Comparison of ENCODE assay signal across 1 cellular context in the genomic region with DNA sequence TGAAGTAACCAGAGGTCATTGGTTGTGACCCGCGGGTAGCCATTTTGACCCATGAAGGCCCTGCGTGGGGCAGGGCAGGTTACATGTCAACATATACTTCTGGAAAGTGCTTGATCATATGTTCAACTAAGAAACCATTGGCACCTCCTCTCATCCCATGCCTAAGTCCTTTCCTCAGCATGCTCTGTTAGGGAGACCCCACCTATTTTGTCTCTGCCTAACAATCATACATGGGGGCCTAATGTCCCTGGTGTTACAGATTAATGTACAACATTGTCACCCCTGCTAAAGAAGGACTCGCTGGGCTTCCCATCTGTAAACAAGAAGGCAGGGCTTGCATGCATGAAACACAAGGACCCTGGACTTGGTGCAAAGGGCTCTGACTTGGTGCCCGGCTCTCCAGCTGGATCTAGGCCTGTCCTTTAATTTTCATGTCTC.
A peak's percentile ranks its signal among the peaks of the same experiment; 100 is the strongest.
TF ChIP-seq lines count a peak whose summit lies in the region.

No MANE protein-coding gene starts in this region.

TF ChIP-seq in HepG2, 621 proteins besides CTCF, POLR2A, EP300 and RAD21 (continued from another document and continues in another):
- TF ChIP-seq, protein P1, sequence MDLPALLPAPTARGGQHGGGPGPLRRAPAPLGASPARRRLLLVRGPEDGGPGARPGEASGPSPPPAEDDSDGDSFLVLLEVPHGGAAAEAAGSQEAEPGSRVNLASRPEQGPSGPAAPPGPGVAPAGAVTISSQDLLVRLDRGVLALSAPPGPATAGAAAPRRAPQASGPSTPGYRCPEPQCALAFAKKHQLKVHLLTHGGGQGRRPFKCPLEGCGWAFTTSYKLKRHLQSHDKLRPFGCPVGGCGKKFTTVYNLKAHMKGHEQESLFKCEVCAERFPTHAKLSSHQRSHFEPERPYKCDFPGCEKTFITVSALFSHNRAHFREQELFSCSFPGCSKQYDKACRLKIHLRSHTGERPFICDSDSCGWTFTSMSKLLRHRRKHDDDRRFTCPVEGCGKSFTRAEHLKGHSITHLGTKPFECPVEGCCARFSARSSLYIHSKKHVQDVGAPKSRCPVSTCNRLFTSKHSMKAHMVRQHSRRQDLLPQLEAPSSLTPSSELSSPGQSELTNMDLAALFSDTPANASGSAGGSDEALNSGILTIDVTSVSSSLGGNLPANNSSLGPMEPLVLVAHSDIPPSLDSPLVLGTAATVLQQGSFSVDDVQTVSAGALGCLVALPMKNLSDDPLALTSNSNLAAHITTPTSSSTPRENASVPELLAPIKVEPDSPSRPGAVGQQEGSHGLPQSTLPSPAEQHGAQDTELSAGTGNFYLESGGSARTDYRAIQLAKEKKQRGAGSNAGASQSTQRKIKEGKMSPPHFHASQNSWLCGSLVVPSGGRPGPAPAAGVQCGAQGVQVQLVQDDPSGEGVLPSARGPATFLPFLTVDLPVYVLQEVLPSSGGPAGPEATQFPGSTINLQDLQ (CRISPR knock-in tag; IDR thresholded peaks at IDR 0.05) = no peak
- TF ChIP-seq IKZF4 (CRISPR knock-in tag; IDR thresholded peaks at IDR 0.05; ENCODE audit: borderline replicate concordance, low read depth, not compliant biosample characterization) (no peak), NR2C2 (CRISPR knock-in tag; IDR thresholded peaks at IDR 0.05; ENCODE audit: borderline replicate concordance) (peak; percentile 53; the same call in 1 of the 2 replicates), SMAD1 (CRISPR knock-in tag; IDR thresholded peaks at IDR 0.05; ENCODE audit: borderline replicate concordance, low read depth) (no peak), NFIC (IDR thresholded peaks at IDR 0.05; ENCODE audit: low read length) (peak; percentile 38; the same call in 1 of the 2 replicates), ZNF224 (CRISPR knock-in tag; IDR thresholded peaks at IDR 0.05) (peak; percentile 87; the same call in 1 of the 2 replicates), RFX1 (IDR thresholded peaks at IDR 0.05) (no peak), STAG1 (CRISPR knock-in tag; IDR thresholded peaks at IDR 0.05) (no peak), JDP2 (CRISPR knock-in tag; IDR thresholded peaks at IDR 0.05; ENCODE audit: borderline replicate concordance) (no peak), KAT8 (CRISPR knock-in tag; IDR thresholded peaks at IDR 0.05) (peak; percentile 22; the same call in 1 of the 2 replicates), KDM4B (CRISPR knock-in tag; IDR thresholded peaks at IDR 0.05) (no peak), MED8 (CRISPR knock-in tag; IDR thresholded peaks at IDR 0.05; ENCODE audit: insufficient replicate concordance) (peak; percentile 55), ZNF432 (CRISPR knock-in tag; IDR thresholded peaks at IDR 0.05; ENCODE audit: borderline replicate concordance) (no peak), ATF7 (IDR thresholded peaks at IDR 0.05) (no peak), ATF7 (CRISPR knock-in tag; IDR thresholded peaks at IDR 0.05) (peak; percentile 31; the same call in 1 of the 2 replicates), BHLHE40 (IDR thresholded peaks at IDR 0.05; ENCODE audit: low read length) (0 out of 2 replicates have a peak, but pooled peaks have one; percentile 21), CHD4 (IDR thresholded peaks at IDR 0.05; ENCODE audit: borderline replicate concordance, low read length) (peak; percentile 32; the same call in 1 of the 2 replicates), AGO1 (IDR thresholded peaks at IDR 0.05; ENCODE audit: low read depth, low read length, poor library complexity, severe bottlenecking) (no peak), ZNF761 (CRISPR knock-in tag; conservative IDR thresholded peaks at IDR 0.05) (0 out of 2 replicates have a peak, but pooled peaks have one; percentile 28), ZNF547 (CRISPR knock-in tag; IDR thresholded peaks at IDR 0.05) (peak; percentile 23; the same call in 1 of the 2 replicates), ZNF33B (CRISPR knock-in tag; IDR thresholded peaks at IDR 0.05) (no peak), KDM3A (CRISPR knock-in tag; IDR thresholded peaks at IDR 0.05; ENCODE audit: low read depth) (peak; percentile 46; the same call in 1 of the 2 replicates), ZNF367 (CRISPR knock-in tag; IDR thresholded peaks at IDR 0.05; ENCODE audit: borderline replicate concordance) (no peak), ETV5 (CRISPR knock-in tag; IDR thresholded peaks at IDR 0.05; ENCODE audit: borderline replicate concordance) (no peak; the same call in 1 of the 2 replicates), TSC22D2 (CRISPR knock-in tag; IDR thresholded peaks at IDR 0.05; ENCODE audit: borderline replicate concordance) (0 out of 2 replicates have a peak, but pooled peaks have one; percentile 29), ZBTB21 (CRISPR knock-in tag; IDR thresholded peaks at IDR 0.05) (no peak), NFATC3 (CRISPR knock-in tag; IDR thresholded peaks at IDR 0.05) (no peak), ZBTB7B (CRISPR knock-in tag; IDR thresholded peaks at IDR 0.05) (peak; percentile 89), TBX3 (IDR thresholded peaks at IDR 0.05; ENCODE audit: borderline replicate concordance) (peak; percentile 33; the same call in 1 of the 2 replicates), ARNT (IDR thresholded peaks at IDR 0.05) (no peak), ZNF260 (CRISPR knock-in tag; IDR thresholded peaks at IDR 0.05; ENCODE audit: borderline replicate concordance, low read depth) (no peak), ZFX (CRISPR knock-in tag; IDR thresholded peaks at IDR 0.05; ENCODE audit: low read depth) (peak; percentile 81), SRY (CRISPR knock-in tag; IDR thresholded peaks at IDR 0.05) (no peak), ZNF484 (CRISPR knock-in tag; IDR thresholded peaks at IDR 0.05; ENCODE audit: borderline replicate concordance, low read depth) (no peak), NCOA2 (CRISPR knock-in tag; IDR thresholded peaks at IDR 0.05) (peak; percentile 78; the same call in 1 of the 2 replicates), ZFP37 (CRISPR knock-in tag; IDR thresholded peaks at IDR 0.05; ENCODE audit: borderline replicate concordance) (peak; percentile 58; the same call in 1 of the 2 replicates), ZNF782 (CRISPR knock-in tag; IDR thresholded peaks at IDR 0.05; ENCODE audit: borderline replicate concordance) (no peak; the same call in 1 of the 2 replicates), RXRB (CRISPR knock-in tag; IDR thresholded peaks at IDR 0.05; ENCODE audit: borderline replicate concordance) (peak; percentile 62; the same call in 1 of the 2 replicates), NFIB (CRISPR knock-in tag; IDR thresholded peaks at IDR 0.05; ENCODE audit: borderline replicate concordance) (no peak), RNF2 (conservative IDR thresholded peaks at IDR 0.05; ENCODE audit: low read depth) (no peak)
- TF ChIP-seq, protein P2, sequence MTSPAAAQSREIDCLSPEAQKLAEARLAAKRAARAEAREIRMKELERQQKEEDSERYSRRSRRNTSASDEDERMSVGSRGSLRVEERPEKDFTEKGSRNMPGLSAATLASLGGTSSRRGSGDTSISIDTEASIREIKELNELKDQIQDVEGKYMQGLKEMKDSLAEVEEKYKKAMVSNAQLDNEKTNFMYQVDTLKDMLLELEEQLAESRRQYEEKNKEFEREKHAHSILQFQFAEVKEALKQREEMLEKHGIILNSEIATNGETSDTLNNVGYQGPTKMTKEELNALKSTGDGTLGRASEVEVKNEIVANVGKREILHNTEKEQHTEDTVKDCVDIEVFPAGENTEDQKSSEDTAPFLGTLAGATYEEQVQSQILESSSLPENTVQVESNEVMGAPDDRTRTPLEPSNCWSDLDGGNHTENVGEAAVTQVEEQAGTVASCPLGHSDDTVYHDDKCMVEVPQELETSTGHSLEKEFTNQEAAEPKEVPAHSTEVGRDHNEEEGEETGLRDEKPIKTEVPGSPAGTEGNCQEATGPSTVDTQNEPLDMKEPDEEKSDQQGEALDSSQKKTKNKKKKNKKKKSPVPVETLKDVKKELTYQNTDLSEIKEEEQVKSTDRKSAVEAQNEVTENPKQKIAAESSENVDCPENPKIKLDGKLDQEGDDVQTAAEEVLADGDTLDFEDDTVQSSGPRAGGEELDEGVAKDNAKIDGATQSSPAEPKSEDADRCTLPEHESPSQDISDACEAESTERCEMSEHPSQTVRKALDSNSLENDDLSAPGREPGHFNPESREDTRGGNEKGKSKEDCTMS (CRISPR knock-in tag; conservative IDR thresholded peaks at IDR 0.05) = no peak
- TF ChIP-seq, protein P3, sequence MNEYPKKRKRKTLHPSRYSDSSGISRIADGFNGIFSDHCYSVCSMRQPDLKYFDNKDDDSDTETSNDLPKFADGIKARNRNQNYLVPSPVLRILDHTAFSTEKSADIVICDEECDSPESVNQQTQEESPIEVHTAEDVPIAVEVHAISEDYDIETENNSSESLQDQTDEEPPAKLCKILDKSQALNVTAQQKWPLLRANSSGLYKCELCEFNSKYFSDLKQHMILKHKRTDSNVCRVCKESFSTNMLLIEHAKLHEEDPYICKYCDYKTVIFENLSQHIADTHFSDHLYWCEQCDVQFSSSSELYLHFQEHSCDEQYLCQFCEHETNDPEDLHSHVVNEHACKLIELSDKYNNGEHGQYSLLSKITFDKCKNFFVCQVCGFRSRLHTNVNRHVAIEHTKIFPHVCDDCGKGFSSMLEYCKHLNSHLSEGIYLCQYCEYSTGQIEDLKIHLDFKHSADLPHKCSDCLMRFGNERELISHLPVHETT (CRISPR knock-in tag; conservative IDR thresholded peaks at IDR 0.05) = no peak
- TF ChIP-seq, protein P4, sequence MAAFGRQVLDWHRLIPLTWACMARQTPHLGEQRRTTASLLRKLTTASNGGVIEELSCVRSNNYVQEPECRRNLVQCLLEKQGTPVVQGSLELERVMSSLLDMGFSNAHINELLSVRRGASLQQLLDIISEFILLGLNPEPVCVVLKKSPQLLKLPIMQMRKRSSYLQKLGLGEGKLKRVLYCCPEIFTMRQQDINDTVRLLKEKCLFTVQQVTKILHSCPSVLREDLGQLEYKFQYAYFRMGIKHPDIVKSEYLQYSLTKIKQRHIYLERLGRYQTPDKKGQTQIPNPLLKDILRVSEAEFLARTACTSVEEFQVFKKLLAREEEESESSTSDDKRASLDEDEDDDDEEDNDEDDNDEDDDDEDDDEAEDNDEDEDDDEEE (CRISPR knock-in tag; IDR thresholded peaks at IDR 0.05) = no peak
- TF ChIP-seq, protein P5, sequence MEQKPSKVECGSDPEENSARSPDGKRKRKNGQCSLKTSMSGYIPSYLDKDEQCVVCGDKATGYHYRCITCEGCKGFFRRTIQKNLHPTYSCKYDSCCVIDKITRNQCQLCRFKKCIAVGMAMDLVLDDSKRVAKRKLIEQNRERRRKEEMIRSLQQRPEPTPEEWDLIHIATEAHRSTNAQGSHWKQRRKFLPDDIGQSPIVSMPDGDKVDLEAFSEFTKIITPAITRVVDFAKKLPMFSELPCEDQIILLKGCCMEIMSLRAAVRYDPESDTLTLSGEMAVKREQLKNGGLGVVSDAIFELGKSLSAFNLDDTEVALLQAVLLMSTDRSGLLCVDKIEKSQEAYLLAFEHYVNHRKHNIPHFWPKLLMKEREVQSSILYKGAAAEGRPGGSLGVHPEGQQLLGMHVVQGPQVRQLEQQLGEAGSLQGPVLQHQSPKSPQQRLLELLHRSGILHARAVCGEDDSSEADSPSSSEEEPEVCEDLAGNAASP (CRISPR knock-in tag; IDR thresholded peaks at IDR 0.05; ENCODE audit: borderline replicate concordance) = peak; percentile 68; the same call in 1 of the 2 replicates
- TF ChIP-seq, protein P6, sequence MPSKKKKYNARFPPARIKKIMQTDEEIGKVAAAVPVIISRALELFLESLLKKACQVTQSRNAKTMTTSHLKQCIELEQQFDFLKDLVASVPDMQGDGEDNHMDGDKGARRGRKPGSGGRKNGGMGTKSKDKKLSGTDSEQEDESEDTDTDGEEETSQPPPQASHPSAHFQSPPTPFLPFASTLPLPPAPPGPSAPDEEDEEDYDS (CRISPR knock-in tag; IDR thresholded peaks at IDR 0.05) = peak; percentile 33; the same call in 1 of the 2 replicates
- TF ChIP-seq, protein P7, sequence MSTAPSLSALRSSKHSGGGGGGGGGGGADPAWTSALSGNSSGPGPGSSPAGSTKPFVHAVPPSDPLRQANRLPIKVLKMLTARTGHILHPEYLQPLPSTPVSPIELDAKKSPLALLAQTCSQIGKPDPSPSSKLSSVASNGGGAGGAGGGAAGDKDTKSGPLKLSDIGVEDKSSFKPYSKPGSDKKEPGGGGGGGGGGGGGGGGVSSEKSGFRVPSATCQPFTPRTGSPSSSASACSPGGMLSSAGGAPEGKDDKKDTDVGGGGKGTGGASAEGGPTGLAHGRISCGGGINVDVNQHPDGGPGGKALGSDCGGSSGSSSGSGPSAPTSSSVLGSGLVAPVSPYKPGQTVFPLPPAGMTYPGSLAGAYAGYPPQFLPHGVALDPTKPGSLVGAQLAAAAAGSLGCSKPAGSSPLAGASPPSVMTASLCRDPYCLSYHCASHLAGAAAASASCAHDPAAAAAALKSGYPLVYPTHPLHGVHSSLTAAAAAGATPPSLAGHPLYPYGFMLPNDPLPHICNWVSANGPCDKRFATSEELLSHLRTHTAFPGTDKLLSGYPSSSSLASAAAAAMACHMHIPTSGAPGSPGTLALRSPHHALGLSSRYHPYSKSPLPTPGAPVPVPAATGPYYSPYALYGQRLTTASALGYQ (CRISPR knock-in tag; IDR thresholded peaks at IDR 0.05) = 0 out of 2 replicates have a peak, but pooled peaks have one; percentile 32
- TF ChIP-seq, protein P8, sequence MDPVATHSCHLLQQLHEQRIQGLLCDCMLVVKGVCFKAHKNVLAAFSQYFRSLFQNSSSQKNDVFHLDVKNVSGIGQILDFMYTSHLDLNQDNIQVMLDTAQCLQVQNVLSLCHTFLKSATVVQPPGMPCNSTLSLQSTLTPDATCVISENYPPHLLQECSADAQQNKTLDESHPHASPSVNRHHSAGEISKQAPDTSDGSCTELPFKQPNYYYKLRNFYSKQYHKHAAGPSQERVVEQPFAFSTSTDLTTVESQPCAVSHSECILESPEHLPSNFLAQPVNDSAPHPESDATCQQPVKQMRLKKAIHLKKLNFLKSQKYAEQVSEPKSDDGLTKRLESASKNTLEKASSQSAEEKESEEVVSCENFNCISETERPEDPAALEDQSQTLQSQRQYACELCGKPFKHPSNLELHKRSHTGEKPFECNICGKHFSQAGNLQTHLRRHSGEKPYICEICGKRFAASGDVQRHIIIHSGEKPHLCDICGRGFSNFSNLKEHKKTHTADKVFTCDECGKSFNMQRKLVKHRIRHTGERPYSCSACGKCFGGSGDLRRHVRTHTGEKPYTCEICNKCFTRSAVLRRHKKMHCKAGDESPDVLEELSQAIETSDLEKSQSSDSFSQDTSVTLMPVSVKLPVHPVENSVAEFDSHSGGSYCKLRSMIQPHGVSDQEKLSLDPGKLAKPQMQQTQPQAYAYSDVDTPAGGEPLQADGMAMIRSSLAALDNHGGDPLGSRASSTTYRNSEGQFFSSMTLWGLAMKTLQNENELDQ (CRISPR knock-in tag; IDR thresholded peaks at IDR 0.05; ENCODE audit: borderline replicate concordance) = no peak
- TF ChIP-seq, protein P9, sequence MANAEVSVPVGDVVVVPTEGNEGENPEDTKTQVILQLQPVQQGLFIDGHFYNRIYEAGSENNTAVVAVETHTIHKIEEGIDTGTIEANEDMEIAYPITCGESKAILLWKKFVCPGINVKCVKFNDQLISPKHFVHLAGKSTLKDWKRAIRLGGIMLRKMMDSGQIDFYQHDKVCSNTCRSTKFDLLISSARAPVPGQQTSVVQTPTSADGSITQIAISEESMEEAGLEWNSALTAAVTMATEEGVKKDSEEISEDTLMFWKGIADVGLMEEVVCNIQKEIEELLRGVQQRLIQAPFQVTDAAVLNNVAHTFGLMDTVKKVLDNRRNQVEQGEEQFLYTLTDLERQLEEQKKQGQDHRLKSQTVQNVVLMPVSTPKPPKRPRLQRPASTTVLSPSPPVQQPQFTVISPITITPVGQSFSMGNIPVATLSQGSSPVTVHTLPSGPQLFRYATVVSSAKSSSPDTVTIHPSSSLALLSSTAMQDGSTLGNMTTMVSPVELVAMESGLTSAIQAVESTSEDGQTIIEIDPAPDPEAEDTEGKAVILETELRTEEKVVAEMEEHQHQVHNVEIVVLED (CRISPR knock-in tag; IDR thresholded peaks at IDR 0.05; ENCODE audit: borderline replicate concordance) = 0 out of 2 replicates have a peak, but pooled peaks have one; percentile 17
- TF ChIP-seq, protein P10, sequence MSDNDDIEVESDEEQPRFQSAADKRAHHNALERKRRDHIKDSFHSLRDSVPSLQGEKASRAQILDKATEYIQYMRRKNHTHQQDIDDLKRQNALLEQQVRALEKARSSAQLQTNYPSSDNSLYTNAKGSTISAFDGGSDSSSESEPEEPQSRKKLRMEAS (IDR thresholded peaks at IDR 0.05) = peak; percentile 73
